In the genomic region with DNA sequence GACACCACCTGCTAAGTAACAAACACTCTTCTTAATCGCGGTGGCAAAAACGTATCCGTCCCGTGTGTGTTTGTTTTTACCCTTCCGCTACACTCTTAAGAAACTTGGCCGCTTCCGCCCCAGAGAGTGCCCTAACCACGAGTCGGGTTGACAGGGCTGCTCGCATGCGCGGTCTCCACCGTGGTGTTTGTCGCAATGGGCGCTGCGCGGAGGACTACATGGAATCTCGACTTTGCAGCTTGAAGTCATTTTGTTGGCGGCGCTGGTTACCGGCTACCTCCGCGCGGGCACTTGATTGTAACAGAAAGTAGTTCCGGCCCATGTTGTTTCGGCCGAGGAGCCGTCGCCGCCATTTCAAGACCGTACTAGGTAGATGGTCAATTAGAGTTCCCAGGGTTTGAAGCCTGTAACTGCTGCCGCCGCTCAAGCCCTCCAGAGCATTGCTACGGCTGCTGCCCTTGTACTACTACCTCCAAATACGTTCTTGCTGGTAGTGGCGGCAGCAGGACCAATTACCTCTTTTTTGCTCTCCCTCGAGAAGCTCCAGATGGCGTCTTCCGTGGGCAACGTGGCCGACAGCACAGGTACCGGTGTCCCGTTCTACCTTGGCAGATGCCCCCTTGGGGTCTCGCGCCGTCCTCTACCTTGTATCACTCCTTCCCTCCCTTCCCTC, we compare ENCODE assay signal across 8 cellular contexts. TPM values are rescaled to one million over a fixed set of nuclear protein-coding genes. Genes with fewer than 3 reads are reported as not detected.
DNase-seq lines count a peak whose midpoint lies in the region; ATAC-seq and TF ChIP-seq lines count a peak whose summit lies in the region.

A gene (plus strand): TSS at position 352 of the 673 bp plus-strand sequence. CDS start 196 bp downstream, at position 548.

- ATAC-seq in GM18499 (IDR thresholded peaks at IDR 0.05; ENCODE audit: insufficient read depth, unreplicated experiment) (peak; percentile 56), HG02938 (IDR thresholded peaks at IDR 0.05; ENCODE audit: unreplicated experiment) (peak; percentile 80)

- H3K27me3 ChIP-seq in right atrium auricular region = no peaks in the 10 kb centered on the region
- H3K27me3 ChIP-seq in prostate gland (replicated peaks; ENCODE audit: insufficient read depth) = no peaks in the 10 kb centered on the region

- peak within 1 kb of the TSS; percentile 57 to 61 for H3K4me3 ChIP-seq in right atrium auricular region
- peak within 1 kb of the TSS; percentile 53 to 57 for H3K4me3 ChIP-seq in prostate gland

- intact Hi-C loops in prostate gland (cut with DNase I) = no loop called here

- H3K27ac ChIP-seq in angular gyrus (ENCODE audit: low read depth, low read length) (peak within 1 kb of the TSS; percentile 92), right atrium auricular region (peak within 1 kb of the TSS; percentile 83 to 91), prostate gland (peak within 1 kb of the TSS; percentile 83 to 87)

- DNase-seq in NCI-H187 treated with DMSO at 0.1 percent for 48 hours (lab: John Stamatoyannopoulos, UW) (peak; percentile 45), T-helper 2 cell (peak; percentile 76 to 99 (median 91)), right atrium auricular region (ENCODE audit: low spot score) (peak; percentile 97), prostate gland (ENCODE audit: low spot score) (peak; percentile 92), ureter (ENCODE audit: low spot score) (peak; percentile 94)

- peak; percentile 63 for TF ChIP-seq POLR2A in prostate gland (IDR thresholded peaks at IDR 0.05)

- peaks cover 0 to 10% of the 10 kb centered on the region in 2 donors for H3K4me1 ChIP-seq in right atrium auricular region
- no peaks in the 10 kb centered on the region for H3K4me1 ChIP-seq in prostate gland (replicated peaks)

- H3K36me3 ChIP-seq in right atrium auricular region (peaks cover 2% of the 10 kb centered on the region), prostate gland (no peaks in the 10 kb centered on the region)

- whole genome bisulfite sequencing in prostate gland = 0% methylated on average over 24 of the region's 47 CpGs

- TF ChIP-seq CTCF in right atrium auricular region (IDR thresholded peaks at IDR 0.05) = no peak
- TF ChIP-seq CTCF in prostate gland (IDR thresholded peaks at IDR 0.05) = no peak

- H3K9me3 ChIP-seq in right atrium auricular region (no peaks in the 10 kb centered on the region), prostate gland (no peaks in the 10 kb centered on the region)

RNA-seq across cellular contexts. Expression of the gene that starts here (rescaled TPM):
- total RNA-seq in right atrium auricular region (10 to 100 TPM; 50.8 to 54.0 TPM), prostate gland (100 to 1,000 TPM in 1 of 2 donors, 10 to 100 TPM in 1; 68.0 to 126 TPM), ureter (225 TPM)

Comparison
In these comparisons a context has a peak if more than half of its experiments do, and no peak if none do; other contexts are left out.
1. Peak in every context shown above with its lines: DNase-seq, ATAC-seq, H3K4me3 ChIP-seq and H3K27ac ChIP-seq.
2. DNase-seq: peak in every context shown above with its lines; median percentile 97 in right atrium auricular region; 94 in ureter; 92 in prostate gland; 91 in T-helper 2 cell; 45 in NCI-H187 treated with DMSO at 0.1 percent for 48 hours.